Comparison of ENCODE assay signal across 8 cellular contexts in genomic region chr7:45111298-45112223, GRCh38. TPM values are rescaled to one million over a fixed set of nuclear protein-coding genes. Genes with fewer than 3 reads are reported as not detected.
DNase-seq lines count a peak whose midpoint lies in the region; ATAC-seq and TF ChIP-seq lines count a peak whose summit lies in the region.

Gene TBRG4, minus strand, starts transcription at chr7:45111697. Its CDS starts 2,460 bp downstream, at chr7:45109237.

- H4K20me1 ChIP-seq in OCI-LY1 (ENCODE audit: insufficient read depth, low read length) = no peaks in the 10 kb centered on the region; the same call in 1 of the 2 replicates

- DNase-seq in DMS 273 treated with DMSO at 0.1 percent for 48 hours (lab: John Stamatoyannopoulos, UW) = peak; percentile 96
- DNase-seq in HuH-7 (ENCODE audit: low spot score) = peak; percentile 92
- peak; percentile 96 for DNase-seq in activated CD8-positive, alpha-beta memory T cell treated with anti-CD3 and anti-CD28 coated beads, Interleukin-2, amount 50 U/mL, for 48 hours
- peak; percentile 89 for DNase-seq in endothelial cell (ENCODE audit: low spot score)
- DNase-seq in mesothelial cell of epicardium (ENCODE audit: low spot score in 2 of 2, unreplicated experiment in 2 of 2) = peak; percentile 85 to 91
- peak; percentile 92 to 93 for DNase-seq in stimulated activated CD8-positive, alpha-beta memory T cell treated with anti-CD3 and anti-CD28 coated beads, Interleukin-15, amount 100 ng/mL, for 48 hours (ENCODE audit: low read depth in 2 of 2)

- peak within 1 kb of the TSS; percentile 80 for H3K9ac ChIP-seq in OCI-LY1 (ENCODE audit: low read length)

- H3K4me3 Mint-ChIP-seq in endothelial cell (ENCODE audit: unreplicated experiment) = peak within 1 kb of the TSS; percentile 98
- peak within 1 kb of the TSS; percentile 94 for H3K4me3 Mint-ChIP-seq in mesothelial cell of epicardium

- peak; percentile 61 for TF ChIP-seq CTCF in OCI-LY1 (IDR thresholded peaks at IDR 0.05; ENCODE audit: low read length)
- TF ChIP-seq CTCF in endothelial cell (IDR thresholded peaks at IDR 0.05; ENCODE audit: unreplicated experiment) = no peak
- TF ChIP-seq CTCF in mesothelial cell of epicardium (IDR thresholded peaks at IDR 0.05; ENCODE audit: unreplicated experiment) = no peak

- no peaks in the 10 kb centered on the region for H3K9me2 ChIP-seq in OCI-LY1 (ENCODE audit: low read depth, low read length)

- H3K4me1 Mint-ChIP-seq in endothelial cell (ENCODE audit: unreplicated experiment) = peaks cover 20% of the 10 kb centered on the region
- H3K4me1 Mint-ChIP-seq in mesothelial cell of epicardium = peaks cover 23% of the 10 kb centered on the region

- peak; percentile 92 for ATAC-seq in GM21515 (IDR thresholded peaks at IDR 0.05; ENCODE audit: unreplicated experiment)

- H3K9me3 ChIP-seq in OCI-LY1 (ENCODE audit: low read length) = no peaks in the 10 kb centered on the region

- H3K27ac Mint-ChIP-seq in endothelial cell (ENCODE audit: unreplicated experiment) (peak within 1 kb of the TSS; percentile 98), mesothelial cell of epicardium (peak within 1 kb of the TSS; percentile 99)

- peaks cover 11% of the 10 kb centered on the region for H3K27me3 Mint-ChIP-seq in endothelial cell (ENCODE audit: unreplicated experiment)
- peaks cover 26% of the 10 kb centered on the region for H3K27me3 Mint-ChIP-seq in mesothelial cell of epicardium (ENCODE audit: low read depth)

- H3K79me2 ChIP-seq in OCI-LY1 (ENCODE audit: insufficient read depth, low read length) = peaks cover 46% of the 10 kb centered on the region

- peak within 1 kb of the TSS; percentile 81 for H3K27ac ChIP-seq in OCI-LY1 (ENCODE audit: low read depth, low read length, poor library complexity, severe bottlenecking)

- peaks cover 5% of the 10 kb centered on the region; the same call in 1 of the 2 replicates for H3F3A ChIP-seq in OCI-LY1 (ENCODE audit: insufficient read depth, low read length)

- peak within 1 kb of the TSS; percentile 81 for H3K4me3 ChIP-seq in OCI-LY1 (ENCODE audit: low read depth, low read length, poor library complexity, severe bottlenecking)

- peak within 1 kb of the TSS; percentile 84 for H3K4me2 ChIP-seq in OCI-LY1 (ENCODE audit: low read length)

- H3K9me3 Mint-ChIP-seq in endothelial cell (ENCODE audit: unreplicated experiment) (no peaks in the 10 kb centered on the region), mesothelial cell of epicardium (no peaks in the 10 kb centered on the region)

- H3K36me3 Mint-ChIP-seq in endothelial cell (ENCODE audit: low read depth, unreplicated experiment) (peaks cover 11% of the 10 kb centered on the region), mesothelial cell of epicardium (peaks cover 2% of the 10 kb centered on the region)

- peaks cover 35% of the 10 kb centered on the region for H3K36me3 ChIP-seq in OCI-LY1 (ENCODE audit: insufficient read depth, low read length)

- peaks cover 42% of the 10 kb centered on the region for H3K4me1 ChIP-seq in OCI-LY1 (ENCODE audit: insufficient read depth, low read length, severe bottlenecking)

- H2AFZ ChIP-seq in OCI-LY1 (ENCODE audit: low read length) = no peak within 1 kb of the TSS

- H3K27me3 ChIP-seq in OCI-LY1 (ENCODE audit: insufficient read depth, low read length) = peaks cover 9% of the 10 kb centered on the region; the same call in 1 of the 2 replicates

RNA-seq across cellular contexts. Expression of gene TBRG4, which starts in this region (rescaled TPM):
- 48.1 TPM for total RNA-seq in endothelial cell (ENCODE audit: unreplicated experiment)
- 61.6 to 68.1 TPM (median 63.0 TPM) in 3 replicates for total RNA-seq in mesothelial cell of epicardium

Comparison
In these comparisons a context has a peak if more than half of its experiments do, and no peak if none do; other contexts are left out.
1. Peak in every context shown above with its lines: DNase-seq, ATAC-seq, H3K4me3 ChIP-seq and H3K27ac ChIP-seq.